In the genomic region with DNA sequence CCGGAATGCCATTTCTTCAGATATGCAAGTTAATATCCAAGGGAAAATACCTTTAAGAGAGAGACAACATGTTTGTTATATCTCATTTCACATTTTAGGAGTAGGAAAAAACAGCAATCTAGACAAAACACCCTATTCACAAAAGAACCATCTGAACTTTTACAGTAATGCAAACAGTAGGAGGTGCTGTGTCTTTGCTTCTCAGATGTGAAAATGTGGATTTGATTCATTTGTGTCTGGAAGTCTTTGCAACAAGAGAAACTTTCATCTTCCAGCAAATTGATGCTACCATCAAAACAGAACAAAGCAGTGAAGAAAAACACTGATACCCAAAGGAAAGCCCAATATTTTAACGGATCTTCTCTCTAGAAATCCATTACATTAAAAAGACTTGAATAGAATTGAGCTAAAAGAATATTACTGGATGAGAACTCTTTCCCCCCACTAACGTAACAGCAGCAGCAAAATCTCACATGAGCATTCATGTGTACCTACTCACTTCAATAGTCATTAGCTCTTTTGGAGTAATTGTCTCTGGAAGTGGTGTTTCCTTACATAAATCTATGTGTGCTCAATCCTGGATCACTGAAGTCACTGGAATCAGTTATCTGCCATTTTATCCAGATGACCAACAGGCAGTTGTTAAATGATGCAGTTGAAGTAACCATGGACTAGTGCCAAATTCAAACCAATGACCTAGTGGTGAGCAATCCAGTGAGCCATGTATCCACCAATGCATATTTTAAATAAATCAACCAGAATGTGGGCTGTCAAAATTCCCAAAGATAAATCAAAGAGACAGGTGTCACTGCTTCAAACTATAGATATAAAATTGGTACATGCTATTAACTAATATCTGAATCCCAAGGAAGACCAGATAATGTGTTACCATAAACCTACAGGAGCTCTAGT, we compare ENCODE assay signal across 8 cellular contexts.
A peak's percentile ranks its signal among the peaks of the same experiment; 100 is the strongest.
DNase-seq lines count a peak whose midpoint lies in the region; ATAC-seq and TF ChIP-seq lines count a peak whose summit lies in the region.

No MANE protein-coding gene starts in this region.

- no peaks in the 10 kb centered on the region for H3F3A ChIP-seq in Loucy (ENCODE audit: low read depth)

- no peaks in the 10 kb centered on the region for H3K36me3 ChIP-seq in Loucy (ENCODE audit: insufficient read depth, low read length)
- no peaks in the 10 kb centered on the region for H3K36me3 ChIP-seq in mucosa of rectum (ENCODE audit: control insufficient read depth in 2 of 2, insufficient read depth in 2 of 2, low read length in 2 of 2)

- DNase-seq in AG20443 (ENCODE audit: low spot score) (peak; percentile 39), choroid plexus epithelial cell (ENCODE audit: low read depth) (peak; percentile 80), NCI-H187 (lab: John Stamatoyannopoulos, UW) (no peak)
- DNase-seq in activated CD8-positive, alpha-beta memory T cell treated with anti-CD3 and anti-CD28 coated beads, Interleukin-2, amount 50 U/mL, for 48 hours, result no peak

- no peaks in the 10 kb centered on the region for H3K4me1 ChIP-seq in Loucy (ENCODE audit: insufficient read depth, low read length, poor library complexity, severe bottlenecking)
- H3K4me1 ChIP-seq in mucosa of rectum (ENCODE audit: control insufficient read depth in 2 of 2, insufficient read depth in 2 of 2, low read length in 2 of 2), result peaks cover 10 to 11% of the 10 kb centered on the region in 2 donors

- H3K9me3 ChIP-seq in Loucy (ENCODE audit: insufficient read depth, low read depth, low read length) (no peaks in the 10 kb centered on the region), mucosa of rectum (ENCODE audit: control insufficient read depth in 2 of 2, low read length in 2 of 2) (no peaks in the 10 kb centered on the region)

- H3K4me2 ChIP-seq in Loucy (ENCODE audit: low read depth, low read length, poor library complexity, severe bottlenecking), result no peak overlapping the region

- ATAC-seq in HG02610 (IDR thresholded peaks at IDR 0.05; ENCODE audit: unreplicated experiment) (no peak), HG03460 (IDR thresholded peaks at IDR 0.05; ENCODE audit: unreplicated experiment) (no peak)

- no peak overlapping the region for H3K9ac ChIP-seq in Loucy (ENCODE audit: low read depth, low read length, poor library complexity, severe bottlenecking)
- no peak overlapping the region for H3K9ac ChIP-seq in mucosa of rectum (ENCODE audit: low read depth in 1 of 2, low read length in 2 of 2)

- no peak overlapping the region for H2AFZ ChIP-seq in Loucy (ENCODE audit: low read length)

- TF ChIP-seq CTCF in Loucy (conservative IDR thresholded peaks at IDR 0.05; ENCODE audit: low read length) (peak; percentile 51), choroid plexus epithelial cell (conservative IDR thresholded peaks at IDR 0.05; ENCODE audit: low read depth, low read length) (peak; percentile 69)

- H4K20me1 ChIP-seq in Loucy (ENCODE audit: insufficient read depth, low read length, poor library complexity, severe bottlenecking), result no peaks in the 10 kb centered on the region

- H3K27ac ChIP-seq in mucosa of rectum (ENCODE audit: low read depth in 2 of 2, low read length in 2 of 2), result no peak overlapping the region

- no peaks in the 10 kb centered on the region for H3K79me2 ChIP-seq in Loucy (ENCODE audit: insufficient read depth, low read length)

- no peaks in the 10 kb centered on the region for H3K9me2 ChIP-seq in Loucy (replicated peaks; ENCODE audit: low read depth, low read length)

- H3K4me3 ChIP-seq in Loucy (ENCODE audit: low read length, poor library complexity, severe bottlenecking), result no peak overlapping the region
- H3K4me3 ChIP-seq in choroid plexus epithelial cell (ENCODE audit: low read depth, low read length), result peak overlapping the region; percentile 80
- H3K4me3 ChIP-seq in mucosa of rectum (ENCODE audit: low read length in 2 of 2), result peak overlapping the region; percentile 31 to 82

- no peaks in the 10 kb centered on the region for H3K27me3 ChIP-seq in Loucy (ENCODE audit: insufficient read depth, low read length, poor library complexity, severe bottlenecking)
- H3K27me3 ChIP-seq in mucosa of rectum (ENCODE audit: control insufficient read depth in 2 of 2, insufficient read depth in 2 of 2, low read length in 2 of 2), result no peaks in the 10 kb centered on the region

Comparison
In these comparisons a context has a peak if more than half of its experiments do, and no peak if none do; other contexts are left out.
1. DNase-seq: peak in AG20443 (single experiment) and choroid plexus epithelial cell (single experiment); none in NCI-H187 (0 of 2) and activated CD8-positive, alpha-beta memory T cell treated with anti-CD3 and anti-CD28 coated beads, Interleukin-2, amount 50 U/mL, for 48 hours (single experiment).